24 cellular contexts compared by ENCODE assay signal in genomic region chr2:33377048-33377447, GRCh38.
DNase-seq lines count a peak whose midpoint lies in the region; ATAC-seq, FAIRE-seq and TF ChIP-seq lines count a peak whose summit lies in the region.
"Had no signal": no experiment of that assay in that cellular context is flagged by ENCODE, and none has a peak within 500 bp of the region (broad histone marks: within the 10 kb centered on the region; RNA-seq: fewer than 3 reads in every experiment).

No MANE protein-coding gene starts in this region.

- H3K27me3 ChIP-seq in GM23248 (replicated peaks; ENCODE audit: insufficient read depth), result no peaks in the 10 kb centered on the region
- H3K27me3 ChIP-seq in astrocyte (ENCODE audit: insufficient read depth, low read length), result no peaks in the 10 kb centered on the region
- H3K27me3 ChIP-seq in left ventricle myocardium inferior (ENCODE audit: low read depth), result no peaks in the 10 kb centered on the region
- H3K27me3 ChIP-seq: pancreas, vagina had no signal

- H3K4me1 ChIP-seq in GM23248 (ENCODE audit: insufficient read depth) (peaks cover 36% of the 10 kb centered on the region), astrocyte (ENCODE audit: insufficient read depth, low read length) (peaks cover 5% of the 10 kb centered on the region), left ventricle myocardium inferior (peaks cover 4% of the 10 kb centered on the region)
- H3K4me1 ChIP-seq: vagina had no signal

- H3K9me3 Mint-ChIP-seq in astrocyte (ENCODE audit: unreplicated experiment), result no peaks in the 10 kb centered on the region
- H3K9me3 Mint-ChIP-seq: CD4-positive, alpha-beta memory T cell; natural killer cell had no signal

- H3K4me3 Mint-ChIP-seq in astrocyte (ENCODE audit: unreplicated experiment), result no peak overlapping the region
- H3K4me3 Mint-ChIP-seq: CD4-positive, alpha-beta memory T cell; natural killer cell had no signal

- H3K36me3 ChIP-seq in GM23248 (ENCODE audit: low read depth) (no peaks in the 10 kb centered on the region), astrocyte (ENCODE audit: insufficient read depth, low read length) (peaks cover 6% of the 10 kb centered on the region), left ventricle myocardium inferior (no peaks in the 10 kb centered on the region)
- H3K36me3 ChIP-seq: pancreas, vagina had no signal

- 57 to 60% methylated on average over 6 of the region's 6 CpGs for WGBS in GM23248 (ENCODE audit: low coverage in 1 of 2, low lambda C conversion rate in 2 of 2, missing lambda C conversion rate in 2 of 2), 2 experiments

- no peak for TF ChIP-seq CTCF in astrocyte (IDR thresholded peaks at IDR 0.05; ENCODE audit: insufficient read depth, low read depth, low read length)
- TF ChIP-seq CTCF in left ventricle myocardium inferior (IDR thresholded peaks at IDR 0.05; ENCODE audit: borderline replicate concordance), result no peak

- H3K27ac ChIP-seq in GM23248, result no peak overlapping the region
- no peak overlapping the region for H3K27ac ChIP-seq in astrocyte (ENCODE audit: low read depth, low read length)
- peak overlapping the region; percentile 3 for H3K27ac ChIP-seq in left ventricle myocardium inferior (replicated peaks)
- H3K27ac ChIP-seq: pancreas, vagina had no signal

- H3K79me2 ChIP-seq in GM23248 (ENCODE audit: insufficient read depth) (no peaks in the 10 kb centered on the region), astrocyte (ENCODE audit: insufficient read depth, low read length) (no peaks in the 10 kb centered on the region)

- DNase-seq in GM23248, result peak; percentile 51
- DNase-seq in astrocyte (ENCODE audit: low read depth), result peak; percentile 56
- peak; percentile 22 for DNase-seq in left ventricle myocardium inferior
- peak; percentile 67 for DNase-seq in stromal cell of bone marrow (ENCODE audit: low read depth)
- DNase-seq in activated effector memory CD4-positive, alpha-beta T cell treated with Interleukin-2 at 50 U/mL for 16 hours, result no peak
- DNase-seq: activated CD4-positive, alpha-beta T cell treated with anti-CD3 and anti-CD28 coated beads for 1 hour; activated CD8-positive, alpha-beta memory T cell treated with anti-CD3 and anti-CD28 coated beads for 24 hours; activated naive CD4-positive, alpha-beta T cell treated with anti-CD3 and anti-CD28 coated beads, Interleukin-2, amount 50 U/mL, for 16 hours; activated T-cell treated with anti-CD3 and anti-CD28 coated beads, Interleukin-2, amount 50 U/mL, for 48 hours; anterior cingulate cortex; CD4-positive, alpha-beta memory T cell; DMS153; effector CD4-positive, alpha-beta T cell; erythroblast; GDM1; natural killer cell; NCI-H1694; NCI-H2171 treated with DMSO at 0.1 percent for 48 hours; NCI-H69; pancreas; SHP77 treated with DMSO at 0.1 percent for 48 hours had no signal

- peaks cover 34% of the 10 kb centered on the region for H3F3A ChIP-seq in GM23248 (ENCODE audit: insufficient read depth)

- no peak overlapping the region for H3K4me2 ChIP-seq in GM23248 (ENCODE audit: unreplicated experiment)
- H3K4me2 ChIP-seq in astrocyte (ENCODE audit: low read length), result no peak overlapping the region

- H3K9me2 ChIP-seq in GM23248 (ENCODE audit: insufficient read depth), result no peaks in the 10 kb centered on the region

- H2AFZ ChIP-seq in GM23248, result no peak overlapping the region
- H2AFZ ChIP-seq in astrocyte (ENCODE audit: low read depth, low read length), result no peak overlapping the region

- H3K27ac Mint-ChIP-seq in astrocyte (ENCODE audit: unreplicated experiment), result no peak overlapping the region
- H3K27ac Mint-ChIP-seq: CD4-positive, alpha-beta memory T cell; natural killer cell had no signal

- no peak for FAIRE-seq in astrocyte (lab: Jason Lieb, UNC)
- FAIRE-seq: pancreas had no signal

- H3K9ac ChIP-seq in GM23248, result no peak overlapping the region
- no peak overlapping the region for H3K9ac ChIP-seq in astrocyte (ENCODE audit: low read length)

- H3K4me3 ChIP-seq in GM23248 (no peak overlapping the region), astrocyte (ENCODE audit: insufficient read depth, low read depth, low read length) (no peak overlapping the region), left ventricle myocardium inferior (no peak overlapping the region)
- H3K4me3 ChIP-seq: pancreas, vagina had no signal

- no peaks in the 10 kb centered on the region for H4K20me1 ChIP-seq in GM23248 (ENCODE audit: insufficient read depth)
- no peaks in the 10 kb centered on the region for H4K20me1 ChIP-seq in astrocyte (ENCODE audit: insufficient read depth, low read length)

- H3K4me1 Mint-ChIP-seq in astrocyte (ENCODE audit: low read depth, unreplicated experiment), result no peaks in the 10 kb centered on the region
- H3K4me1 Mint-ChIP-seq: CD4-positive, alpha-beta memory T cell; natural killer cell had no signal

- no peaks in the 10 kb centered on the region for H3K9me3 ChIP-seq in GM23248 (ENCODE audit: low read depth)
- no peaks in the 10 kb centered on the region for H3K9me3 ChIP-seq in astrocyte (ENCODE audit: insufficient read depth, low read depth, low read length)
- H3K9me3 ChIP-seq in left ventricle myocardium inferior (replicated peaks), result no peaks in the 10 kb centered on the region
- H3K9me3 ChIP-seq: pancreas, vagina had no signal

- in situ Hi-C loops in GM23248 (cut with MboI), result loop anchor here (10.0 to 25.0 kb wide), 2 partner anchors 342 to 615 kb away; no protein-coding TSS in a partner anchor

- ATAC-seq in activated CD4-positive, CD25-positive, alpha-beta regulatory T cell treated with anti-CD3 and anti-CD28 coated beads, Interleukin-2, amount 50 U/mL, for 24 hours, result no peak
- ATAC-seq in GM19467 (IDR thresholded peaks at IDR 0.05; ENCODE audit: unreplicated experiment), result no peak
- ATAC-seq: natural killer cell had no signal

- H3K27me3 Mint-ChIP-seq in astrocyte (ENCODE audit: low read depth, unreplicated experiment), result no peaks in the 10 kb centered on the region

- intact Hi-C loops in left ventricle myocardium inferior (cut with micrococcal nuclease), result no loop called here

- H3K36me3 Mint-ChIP-seq in astrocyte (ENCODE audit: low read depth, unreplicated experiment), result no peaks in the 10 kb centered on the region
- H3K36me3 Mint-ChIP-seq: CD4-positive, alpha-beta memory T cell; natural killer cell had no signal
